8 cellular contexts compared by ENCODE assay signal in genomic region chr4:54099287-54099958, GRCh38. TPM values are rescaled to one million over a fixed set of nuclear protein-coding genes. Genes with fewer than 3 reads are reported as not detected.
A peak's percentile ranks its signal among the peaks of the same experiment; 100 is the strongest.
DNase-seq lines count a peak whose midpoint lies in the region; ATAC-seq and TF ChIP-seq lines count a peak whose summit lies in the region.

No MANE protein-coding gene starts in this region.

- H2AK5ac ChIP-seq in neuronal stem cell (ENCODE audit: low read depth, low read length): peak overlapping the region; percentile 60

- no CpG with 5 or more reads among the region's 26 CpGs for WGBS in neuronal stem cell (ENCODE audit: extremely low coverage in 2 of 2, insufficient read length in 2 of 2, insufficient replicate concordance in 1 of 2), 2 donors

- H3K4me1 ChIP-seq in DOHH2 (ENCODE audit: control insufficient read depth, low read length) (peaks cover 49% of the 10 kb centered on the region), neuronal stem cell (ENCODE audit: control insufficient read depth in 2 of 2, insufficient read depth in 1 of 2, low read depth in 1 of 2, low read length in 2 of 2) (peaks cover 22 to 25% of the 10 kb centered on the region in 2 donors)
- peaks cover 26% of the 10 kb centered on the region for H3K4me1 ChIP-seq in effector memory CD4-positive, alpha-beta T cell (ENCODE audit: control insufficient read depth, insufficient read depth, low read length, poor library complexity, severe bottlenecking)

- peak overlapping the region; percentile 69 for H3K4me3 ChIP-seq in DOHH2 (ENCODE audit: low read length)
- peak overlapping the region; percentile 33 for H3K4me3 ChIP-seq in effector memory CD4-positive, alpha-beta T cell (ENCODE audit: insufficient read depth, low read depth, low read length, poor library complexity, severe bottlenecking)
- peak overlapping the region in 1 of 2 donors; percentile 8 for H3K4me3 ChIP-seq in neuronal stem cell (ENCODE audit: low read length in 2 of 2)

- no peaks in the 10 kb centered on the region for H3K79me1 ChIP-seq in neuronal stem cell (ENCODE audit: low read depth, low read length)

- peak overlapping the region; percentile 74 for H2AFZ ChIP-seq in neuronal stem cell (ENCODE audit: low read length)

- no peak overlapping the region for H3K27ac ChIP-seq in DOHH2 (ENCODE audit: low read depth, low read length)
- H3K27ac ChIP-seq in effector memory CD4-positive, alpha-beta T cell (ENCODE audit: insufficient read depth, low read length, poor library complexity, severe bottlenecking): no peak overlapping the region
- no peak overlapping the region for H3K27ac ChIP-seq in neuronal stem cell (replicated peaks; ENCODE audit: low read length)

- ATAC-seq in HG03280 (IDR thresholded peaks at IDR 0.05; ENCODE audit: unreplicated experiment): no peak

- no peak overlapping the region for H4K91ac ChIP-seq in neuronal stem cell (ENCODE audit: low read depth, low read length, poor library complexity)

- H3K9me3 ChIP-seq in DOHH2 (ENCODE audit: control insufficient read depth, insufficient read depth, low read length): no peaks in the 10 kb centered on the region
- no peaks in the 10 kb centered on the region for H3K9me3 ChIP-seq in effector memory CD4-positive, alpha-beta T cell (ENCODE audit: control insufficient read depth, low read length)
- H3K9me3 ChIP-seq in neuronal stem cell (replicated peaks in 1 of 2; ENCODE audit: control insufficient read depth in 2 of 2, insufficient read depth in 1 of 2, low read depth in 1 of 2, low read length in 2 of 2): no peaks in the 10 kb centered on the region

- no peak overlapping the region for H3K9ac ChIP-seq in neuronal stem cell (ENCODE audit: low read depth, low read length, poor library complexity)

- no peak overlapping the region for H3K4ac ChIP-seq in neuronal stem cell (ENCODE audit: low read length)

- peak overlapping the region; percentile 54 for H3K18ac ChIP-seq in neuronal stem cell (ENCODE audit: low read length)

- no peak overlapping the region for H3K14ac ChIP-seq in neuronal stem cell (ENCODE audit: low read length)

- no peak overlapping the region for H2BK12ac ChIP-seq in neuronal stem cell (ENCODE audit: low read length)

- H2BK5ac ChIP-seq in neuronal stem cell (ENCODE audit: low read length): no peak overlapping the region

- H3K9me2 ChIP-seq in DOHH2 (replicated peaks; ENCODE audit: control insufficient read depth, low read length): no peaks in the 10 kb centered on the region

- H2BK120ac ChIP-seq in neuronal stem cell (ENCODE audit: low read depth, low read length): no peak overlapping the region

- H3K36me3 ChIP-seq in DOHH2 (ENCODE audit: control insufficient read depth, low read length) (no peaks in the 10 kb centered on the region), neuronal stem cell (replicated peaks in 1 of 2; ENCODE audit: control insufficient read depth in 2 of 2, insufficient read depth in 2 of 2, low read length in 2 of 2) (no peaks in the 10 kb centered on the region)
- H3K36me3 ChIP-seq in effector memory CD4-positive, alpha-beta T cell (ENCODE audit: control insufficient read depth, insufficient read depth, low read length): no peaks in the 10 kb centered on the region

- no peaks in the 10 kb centered on the region for H3K79me2 ChIP-seq in DOHH2 (ENCODE audit: control insufficient read depth, low read length)

- no peak for TF ChIP-seq CTCF in DOHH2 (IDR thresholded peaks at IDR 0.05; ENCODE audit: low read depth, low read length, poor library complexity, severe bottlenecking)

- DNase-seq in NCI-H146 treated with DMSO at 0.1 percent for 48 hours (lab: John Stamatoyannopoulos, UW; ENCODE audit: unreplicated experiment) (peak; percentile 49), neuronal stem cell (ENCODE audit: low spot score) (no peak), mesenteric fat pad (ENCODE audit: low spot score) (no peak), ureter (ENCODE audit: low spot score) (no peak), GOT3 (lab: John Stamatoyannopoulos, UW) (no peak)
- DNase-seq in effector memory CD4-positive, alpha-beta T cell: no peak

- no peak overlapping the region for H4K8ac ChIP-seq in neuronal stem cell (ENCODE audit: low read depth, low read length)

- H3K23ac ChIP-seq in neuronal stem cell (ENCODE audit: low read depth, low read length, poor library complexity): peak overlapping the region; percentile 9

- H3K4me2 ChIP-seq in DOHH2 (ENCODE audit: low read length) (peak overlapping the region; percentile 80), neuronal stem cell (ENCODE audit: insufficient read depth, low read length, poor library complexity, severe bottlenecking) (peak overlapping the region; percentile 66)

- peaks cover 98% of the 10 kb centered on the region for H3K27me3 ChIP-seq in DOHH2 (ENCODE audit: control insufficient read depth, low read length)
- peaks cover 84% of the 10 kb centered on the region for H3K27me3 ChIP-seq in effector memory CD4-positive, alpha-beta T cell (replicated peaks; ENCODE audit: control insufficient read depth, insufficient read depth, low read length, poor library complexity, severe bottlenecking)
- peaks cover 38 to 99% (median 94%) of the 10 kb centered on the region in 3 experiments for H3K27me3 ChIP-seq in neuronal stem cell (ENCODE audit: control insufficient read depth in 3 of 3, insufficient read depth in 3 of 3, low read depth in 1 of 3, low read length in 3 of 3)

- H3F3A ChIP-seq in DOHH2 (ENCODE audit: control insufficient read depth, insufficient read depth): no peaks in the 10 kb centered on the region; the same call in 1 of the 2 replicates

- H2BK15ac ChIP-seq in neuronal stem cell (ENCODE audit: low read length): peak overlapping the region; percentile 20

- no peaks in the 10 kb centered on the region for H4K20me1 ChIP-seq in DOHH2 (ENCODE audit: control insufficient read depth, insufficient read depth, low read depth, low read length)

RNA-seq across cellular contexts. Expression of gene GSX2, which starts 0.5 kb away (rescaled TPM):
- polyA plus RNA-seq in neuronal stem cell (2013, experiment 1 of 2): not detected
- not detected for polyA plus RNA-seq in neuronal stem cell (2013, experiment 2 of 2)
- total RNA-seq in mesenteric fat pad: not detected
- not detected for total RNA-seq in ureter

RNA-seq across cellular contexts. Expression of gene CHIC2, which starts 35.0 kb away (rescaled TPM):
- 8.4 TPM for polyA plus RNA-seq in neuronal stem cell (2013, experiment 1 of 2)
- polyA plus RNA-seq in neuronal stem cell (2013, experiment 2 of 2): 8.9 TPM
- total RNA-seq in mesenteric fat pad (22.4 TPM), ureter (22.8 TPM)
